Comparison of ENCODE assay signal across 16 cellular contexts in the genomic region with DNA sequence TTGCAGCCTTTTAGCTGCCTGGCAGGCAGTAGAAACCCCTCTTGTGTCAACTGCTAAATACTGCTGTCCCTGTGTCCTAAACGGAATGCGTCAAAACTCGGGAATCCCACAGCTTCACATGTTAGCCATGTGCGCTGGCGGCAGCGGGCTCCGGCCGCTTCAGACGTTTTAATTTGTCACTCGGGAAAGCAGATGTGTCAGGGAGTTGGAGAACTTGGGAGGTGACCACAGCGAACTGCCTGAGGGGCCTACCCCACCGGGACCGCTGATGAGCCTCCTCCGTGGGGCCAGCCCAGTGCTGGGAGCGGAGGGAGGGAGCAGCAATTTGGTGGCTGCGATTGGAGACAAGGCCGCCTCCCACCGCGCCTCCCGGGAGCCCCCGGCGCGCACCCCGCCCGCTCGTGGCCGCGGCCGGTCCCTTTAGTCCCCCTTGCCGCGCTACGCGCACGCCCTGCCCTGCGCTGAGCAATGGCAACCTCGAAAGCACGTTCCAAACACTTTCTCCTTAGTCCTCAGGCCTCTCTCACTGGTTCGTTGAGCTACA.
DNase-seq lines count a peak whose midpoint lies in the region; TF ChIP-seq lines count a peak whose summit lies in the region.
"Had no signal": no experiment of that assay in that cellular context is flagged by ENCODE, and none has a peak within 500 bp of the region (broad histone marks: within the 10 kb centered on the region; RNA-seq: fewer than 3 reads in every experiment).

No MANE protein-coding gene starts in this region.

- no peaks in the 10 kb centered on the region for H3K36me3 Mint-ChIP-seq in H9 (ENCODE audit: insufficient read depth in 1 of 3, low read depth in 3 of 3)
- no peaks in the 10 kb centered on the region for H3K36me3 Mint-ChIP-seq in activated T-helper 1 cell treated with anti-CD3 and anti-CD28 coated beads, Interleukin-12 subunit alpha, Interleukin-12 subunit beta, Interleukin-2, Interleukin-4 antibody, amounts not matched to agents 30 ng/mL and 10 ng/mL and 1 ng/mL, durations not matched to agents 14 hours and 24 hours and 36 hours (ENCODE audit: low read depth)
- H3K36me3 Mint-ChIP-seq in endothelial cell (ENCODE audit: low read depth, unreplicated experiment), result no peaks in the 10 kb centered on the region
- no peaks in the 10 kb centered on the region for H3K36me3 Mint-ChIP-seq in Calu3 (ENCODE audit: insufficient read depth, unreplicated experiment)
- H3K36me3 Mint-ChIP-seq: CD4-positive, CD25-positive, alpha-beta regulatory T cell had no signal

- no peak overlapping the region for H3T11ph ChIP-seq in H9 (ENCODE audit: low read length)

- H3K27ac Mint-ChIP-seq in H9 (peak overlapping the region in 1 of 3 experiments; percentile 75; a peak in 1 of 7 replicates), endothelial cell (ENCODE audit: unreplicated experiment) (no peak overlapping the region), Calu3 (ENCODE audit: unreplicated experiment) (no peak overlapping the region)
- H3K27ac Mint-ChIP-seq in activated T-helper 1 cell treated with anti-CD3 and anti-CD28 coated beads, Interleukin-12 subunit alpha, Interleukin-12 subunit beta, Interleukin-2, Interleukin-4 antibody, amounts not matched to agents 30 ng/mL and 10 ng/mL and 1 ng/mL, durations not matched to agents 14 hours and 24 hours and 36 hours, result no peak overlapping the region
- H3K27ac Mint-ChIP-seq: CD4-positive, CD25-positive, alpha-beta regulatory T cell had no signal

- H3K18ac ChIP-seq in H9 (ENCODE audit: insufficient read length, low read depth, low read length), result no peak overlapping the region

- H3K4me3 Mint-ChIP-seq in H9 (peak overlapping the region; percentile 45 to 48; a peak in 4 of 5 replicates), endothelial cell (ENCODE audit: unreplicated experiment) (no peak overlapping the region), Calu3 (ENCODE audit: low read depth, unreplicated experiment) (no peak overlapping the region)
- no peak overlapping the region for H3K4me3 Mint-ChIP-seq in activated T-helper 1 cell treated with anti-CD3 and anti-CD28 coated beads, Interleukin-12 subunit alpha, Interleukin-12 subunit beta, Interleukin-2, Interleukin-4 antibody, amounts not matched to agents 30 ng/mL and 10 ng/mL and 1 ng/mL, durations not matched to agents 14 hours and 24 hours and 36 hours
- H3K4me3 Mint-ChIP-seq: CD4-positive, CD25-positive, alpha-beta regulatory T cell had no signal

- H3K4ac ChIP-seq in H9 (ENCODE audit: low read depth, low read length), result no peak overlapping the region

- H3K4me1 Mint-ChIP-seq in H9 (peaks cover 22 to 39% of the 10 kb centered on the region in 2 experiments), endothelial cell (ENCODE audit: unreplicated experiment) (peaks cover 7% of the 10 kb centered on the region), Calu3 (ENCODE audit: low read depth, unreplicated experiment) (no peaks in the 10 kb centered on the region)
- H3K4me1 Mint-ChIP-seq in activated T-helper 1 cell treated with anti-CD3 and anti-CD28 coated beads, Interleukin-12 subunit alpha, Interleukin-12 subunit beta, Interleukin-2, Interleukin-4 antibody, amounts not matched to agents 30 ng/mL and 10 ng/mL and 1 ng/mL, durations not matched to agents 14 hours and 24 hours and 36 hours (ENCODE audit: low read depth), result no peaks in the 10 kb centered on the region

- H2BK20ac ChIP-seq in H9 (ENCODE audit: low read depth, low read length, poor library complexity, severe bottlenecking), result no peak overlapping the region

- no peak overlapping the region for H4K91ac ChIP-seq in H9 (ENCODE audit: insufficient read length, low read depth, low read length)

- H3K4me1 ChIP-seq in H9 (ENCODE audit: insufficient read depth, low read length) (no peaks in the 10 kb centered on the region), smooth muscle cell (ENCODE audit: low read depth) (no peaks in the 10 kb centered on the region)

- H2AFZ ChIP-seq in H9 (ENCODE audit: low read length), result no peak overlapping the region
- peak overlapping the region; percentile 70 for H2AFZ ChIP-seq in smooth muscle cell (ENCODE audit: low read depth)

- no peaks in the 10 kb centered on the region for H3K36me3 ChIP-seq in smooth muscle cell (ENCODE audit: low read depth)
- H3K36me3 ChIP-seq: upper lobe of left lung had no signal

- H2BK12ac ChIP-seq in H9 (ENCODE audit: insufficient read length, low read depth, low read length), result no peak overlapping the region

- no peak overlapping the region for H4K5ac ChIP-seq in H9 (ENCODE audit: insufficient read length, low read depth, low read length)

- H3K27me3 Mint-ChIP-seq in H9 (ENCODE audit: low read depth) (peaks cover 25% of the 10 kb centered on the region), endothelial cell (ENCODE audit: unreplicated experiment) (peaks cover 4% of the 10 kb centered on the region), Calu3 (ENCODE audit: unreplicated experiment) (peaks cover 7% of the 10 kb centered on the region)
- H3K27me3 Mint-ChIP-seq in activated T-helper 1 cell treated with anti-CD3 and anti-CD28 coated beads, Interleukin-12 subunit alpha, Interleukin-12 subunit beta, Interleukin-2, Interleukin-4 antibody, amounts not matched to agents 30 ng/mL and 10 ng/mL and 1 ng/mL, durations not matched to agents 14 hours and 24 hours and 36 hours (ENCODE audit: insufficient read depth), result peaks cover 26% of the 10 kb centered on the region

- no peaks in the 10 kb centered on the region; the same call in 1 of the 2 replicates for H3K27me3 ChIP-seq in H9 (ENCODE audit: insufficient read depth, low read length)
- no peaks in the 10 kb centered on the region for H3K27me3 ChIP-seq in smooth muscle cell (ENCODE audit: low read depth)

- no peak overlapping the region for H3K27ac ChIP-seq in H9 (ENCODE audit: insufficient read length, low read depth, low read length)
- H3K27ac ChIP-seq in smooth muscle cell (ENCODE audit: low read depth), result no peak overlapping the region
- H3K27ac ChIP-seq: KMS-11, upper lobe of left lung had no signal

- in situ Hi-C loops in astrocyte of the spinal cord (cut with HindIII; ENCODE audit: low sequenced_read_pairs), result no loop called here

- WGBS in H9 (ENCODE audit: extremely low coverage, insufficient read length, low lambda C conversion rate), result no CpG with 5 or more reads among the region's 38 CpGs
- 24% methylated on average over 28 of the region's 38 CpGs for WGBS in smooth muscle cell (ENCODE audit: low lambda C conversion rate)

- intact Hi-C loops in activated T-helper 1 cell treated with anti-CD3 and anti-CD28 coated beads, Interleukin-12 subunit alpha, Interleukin-12 subunit beta, Interleukin-2, Interleukin-4 antibody, amounts not matched to agents 30 ng/mL and 10 ng/mL and 1 ng/mL, durations not matched to agents 14 hours and 24 hours and 36 hours (cut with micrococcal nuclease), result no loop called here
- intact Hi-C loops in Calu3 (cut with micrococcal nuclease; ENCODE audit: unreplicated experiment), result loop anchor here (2.0 kb wide), 1 partner anchor 135 kb away; no protein-coding TSS in a partner anchor

- H3K79me2 ChIP-seq in H9 (ENCODE audit: insufficient read depth, low read length) (no peaks in the 10 kb centered on the region), smooth muscle cell (ENCODE audit: low read depth) (no peaks in the 10 kb centered on the region)

- H3K23me2 ChIP-seq in H9 (ENCODE audit: insufficient read length, low read depth, low read length, poor library complexity, severe bottlenecking), result peaks cover 5% of the 10 kb centered on the region

- no peak for TF ChIP-seq CTCF in H9 (conservative IDR thresholded peaks at IDR 0.05)
- TF ChIP-seq CTCF in astrocyte of the spinal cord (IDR thresholded peaks at IDR 0.05; ENCODE audit: low read depth, low read length), result no peak
- TF ChIP-seq CTCF in smooth muscle cell (IDR thresholded peaks at IDR 0.05; ENCODE audit: borderline replicate concordance, insufficient read depth, poor library complexity, severe bottlenecking), result no peak
- TF ChIP-seq CTCF in endothelial cell (IDR thresholded peaks at IDR 0.05; ENCODE audit: unreplicated experiment), result no peak
- TF ChIP-seq CTCF in Calu3 (IDR thresholded peaks at IDR 0.05; ENCODE audit: unreplicated experiment), result no peak

- no peak overlapping the region for H2AK5ac ChIP-seq in H9 (ENCODE audit: insufficient read length, low read length)

- H3K79me1 ChIP-seq in H9 (ENCODE audit: insufficient read depth, low read depth, low read length, poor library complexity, severe bottlenecking), result no peaks in the 10 kb centered on the region

- H3K9me3 ChIP-seq in H9 (ENCODE audit: control insufficient read depth, low read depth, low read length) (no peaks in the 10 kb centered on the region), smooth muscle cell (replicated peaks; ENCODE audit: low read depth) (no peaks in the 10 kb centered on the region)
- H3K9me3 ChIP-seq: upper lobe of left lung had no signal

- no peak overlapping the region for H2BK5ac ChIP-seq in H9 (ENCODE audit: insufficient read length, low read length)

- no peak overlapping the region for H3K23ac ChIP-seq in H9 (ENCODE audit: insufficient read length, low read depth, low read length)

- DNase-seq in H9 (peak; percentile 38), astrocyte of the spinal cord (ENCODE audit: low read depth, low spot score) (peak; percentile 33), islet precursor cell (peak; percentile 76), smooth muscle cell (lab: John Stamatoyannopoulos, UW; ENCODE audit: unreplicated experiment) (no peak), endothelial cell (ENCODE audit: low spot score) (no peak), Calu3 (no peak)
- no peak for DNase-seq in activated T-helper 1 cell treated with anti-CD3 and anti-CD28 coated beads, Interleukin-12 subunit alpha, Interleukin-12 subunit beta, Interleukin-2, Interleukin-4 antibody, amounts not matched to agents 30 ng/mL and 10 ng/mL and 1 ng/mL, durations not matched to agents 14 hours and 24 hours and 36 hours (ENCODE audit: low spot score)
- DNase-seq: activated T-cell treated with anti-CD3 and anti-CD28 coated beads for 4 hours; CD4-positive, CD25-positive, alpha-beta regulatory T cell; GF-D8; GOT3; NCI-H187; RPMI8226; T-helper 2 cell had no signal

- H4K20me1 ChIP-seq in H9 (ENCODE audit: control insufficient read depth, insufficient read depth, insufficient read length), result no peaks in the 10 kb centered on the region
- no peaks in the 10 kb centered on the region for H4K20me1 ChIP-seq in smooth muscle cell (ENCODE audit: low read depth)

- no peak overlapping the region for H3K56ac ChIP-seq in H9 (ENCODE audit: insufficient read length, low read depth, low read length)

- H3K9ac ChIP-seq in H9 (ENCODE audit: extremely low read depth, insufficient read length, low read length) (no peak overlapping the region), smooth muscle cell (ENCODE audit: low read depth) (no peak overlapping the region)
- H3K9ac ChIP-seq: KMS-11 had no signal

- H4K8ac ChIP-seq in H9 (replicated peaks; ENCODE audit: insufficient read length, low read depth, low read length), result no peak overlapping the region

- no peaks in the 10 kb centered on the region for H3K9me3 Mint-ChIP-seq in H9
- no peaks in the 10 kb centered on the region for H3K9me3 Mint-ChIP-seq in activated T-helper 1 cell treated with anti-CD3 and anti-CD28 coated beads, Interleukin-12 subunit alpha, Interleukin-12 subunit beta, Interleukin-2, Interleukin-4 antibody, amounts not matched to agents 30 ng/mL and 10 ng/mL and 1 ng/mL, durations not matched to agents 14 hours and 24 hours and 36 hours
- H3K9me3 Mint-ChIP-seq in endothelial cell (ENCODE audit: unreplicated experiment), result no peaks in the 10 kb centered on the region
- H3K9me3 Mint-ChIP-seq in Calu3 (ENCODE audit: low read depth, unreplicated experiment), result no peaks in the 10 kb centered on the region

- no peak overlapping the region for H2BK15ac ChIP-seq in H9 (ENCODE audit: low read depth, low read length)

- CTCF ChIA-PET in Calu3 (lab: Charles Lee), result no interaction called here

- H3K4me2 ChIP-seq in H9 (ENCODE audit: insufficient read depth, insufficient read length, low read length) (peak overlapping the region; percentile 58), smooth muscle cell (peak overlapping the region; percentile 61)
- H3K4me2 ChIP-seq: KMS-11 had no signal

- peak overlapping the region; percentile 17 for H3K14ac ChIP-seq in H9 (ENCODE audit: insufficient read depth, low read length)

- no peak overlapping the region for H3K4me3 ChIP-seq in astrocyte of the spinal cord (ENCODE audit: low read depth, low read length)
- H3K4me3 ChIP-seq in smooth muscle cell, result peak overlapping the region; percentile 14
- H3K4me3 ChIP-seq: upper lobe of left lung had no signal

- peaks cover 11% of the 10 kb centered on the region for H3F3A ChIP-seq in smooth muscle cell (ENCODE audit: low read depth)

- H2BK120ac ChIP-seq in H9 (ENCODE audit: low read depth, low read length, poor library complexity, severe bottlenecking), result no peak overlapping the region

- BruUV-seq in Calu3 (replicated peaks; lab: Mats Ljungman, UMichigan), result no TSS peak

Comparison
In these comparisons a context has a peak if more than half of its experiments do, and no peak if none do; other contexts are left out.
1. DNase-seq: peak in H9 (single experiment), astrocyte of the spinal cord (single experiment) and islet precursor cell (single experiment); none in smooth muscle cell (single experiment), activated T-helper 1 cell treated with anti-CD3 and anti-CD28 coated beads, Interleukin-12 subunit alpha, Interleukin-12 subunit beta, Interleukin-2, Interleukin-4 antibody, amounts not matched to agents 30 ng/mL and 10 ng/mL and 1 ng/mL, durations not matched to agents 14 hours and 24 hours and 36 hours (single experiment), endothelial cell (single experiment) and Calu3 (single experiment).
2. H3K4me3 Mint-ChIP-seq: peak in H9 (2 of 2); none in activated T-helper 1 cell treated with anti-CD3 and anti-CD28 coated beads, Interleukin-12 subunit alpha, Interleukin-12 subunit beta, Interleukin-2, Interleukin-4 antibody, amounts not matched to agents 30 ng/mL and 10 ng/mL and 1 ng/mL, durations not matched to agents 14 hours and 24 hours and 36 hours (single experiment), endothelial cell (single experiment) and Calu3 (single experiment).